In the genomic region with DNA sequence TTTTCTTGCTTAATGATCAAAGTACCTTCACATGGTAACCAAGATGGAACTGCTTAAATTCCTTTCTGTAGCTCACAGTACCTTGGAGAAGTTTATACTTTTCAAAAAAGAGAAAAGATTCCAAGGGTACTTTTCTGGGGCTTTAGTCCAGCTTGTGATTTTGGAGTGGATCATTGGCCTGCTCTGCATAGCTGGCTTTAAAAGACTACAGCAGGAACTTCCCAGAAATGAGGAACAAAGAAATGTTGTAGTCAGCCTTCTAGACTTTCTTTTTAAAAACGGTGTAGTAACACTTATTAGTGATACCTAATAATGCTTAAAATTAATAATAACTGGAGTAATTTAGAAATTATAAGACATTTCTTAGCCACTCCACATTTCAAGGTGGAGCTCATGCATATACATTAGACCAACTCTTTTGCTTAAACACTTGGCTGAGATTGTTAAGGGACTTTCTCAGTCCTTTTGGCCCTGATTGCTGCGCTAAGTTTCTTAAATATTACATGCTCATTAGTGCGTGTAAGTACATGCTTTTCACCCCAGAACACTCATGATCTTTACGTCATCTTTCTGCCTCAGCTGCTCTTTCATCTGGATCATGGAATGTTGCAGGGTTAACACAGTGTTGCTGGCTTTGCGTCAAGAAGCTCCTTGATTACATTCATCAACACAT, we compare ENCODE assay signal across 8 cellular contexts. TPM values are rescaled to one million over a fixed set of nuclear protein-coding genes. Genes with fewer than 3 reads are reported as not detected.
A peak's percentile ranks its signal among the peaks of the same experiment; 100 is the strongest.
DNase-seq lines count a peak whose midpoint lies in the region; ATAC-seq, FAIRE-seq and TF ChIP-seq lines count a peak whose summit lies in the region.

No MANE protein-coding gene starts in this region.

- H3K27ac ChIP-seq in lower lobe of right lung, result peak overlapping the region; percentile 44

- peaks cover 31% of the 10 kb centered on the region for H3K4me1 ChIP-seq in lower lobe of right lung

- no peak for FAIRE-seq in frontal cortex (lab: Jason Lieb, UNC)

- TF ChIP-seq POLR2A in GM18505 (IDR thresholded peaks at IDR 0.05; ENCODE audit: borderline replicate concordance, extremely low read depth, insufficient read depth, insufficient read length), result no peak

- intact Hi-C loops in lower lobe of right lung (cut with DNase I), result no loop called here

- H3K36me3 ChIP-seq in lower lobe of right lung, result peaks cover 32% of the 10 kb centered on the region

- no peaks in the 10 kb centered on the region for H3K9me3 ChIP-seq in lower lobe of right lung

- TF ChIP-seq CTCF in lower lobe of right lung (IDR thresholded peaks at IDR 0.05), result no peak

- no peaks in the 10 kb centered on the region for H3K27me3 ChIP-seq in lower lobe of right lung (ENCODE audit: low read depth)

- H3K4me3 ChIP-seq in lower lobe of right lung, result no peak overlapping the region

- ATAC-seq in GM18505 (IDR thresholded peaks at IDR 0.05; ENCODE audit: unreplicated experiment) (peak; percentile 41), GM21723 (IDR thresholded peaks at IDR 0.05; ENCODE audit: unreplicated experiment) (peak; percentile 38), HG03571 (IDR thresholded peaks at IDR 0.05; ENCODE audit: unreplicated experiment) (peak; percentile 37), lower lobe of right lung (peak in 1 of 2 donors; percentile 72)

- DNase-seq in lower lobe of right lung (no peak), HK-2 (ENCODE audit: unreplicated experiment) (no peak), RPMI8226 (no peak), iPS-NIHi7 (ENCODE audit: extremely low spot score) (no peak), frontal cortex (ENCODE audit: low spot score in 2 of 2) (no peak)

RNA-seq across cellular contexts. Expression of gene SDCCAG8, which starts 57.3 kb away (rescaled TPM):
- total RNA-seq in lower lobe of right lung (92.7 TPM), frontal cortex (110 TPM)

RNA-seq across cellular contexts. Expression of gene CEP170, which starts 58.0 kb away (rescaled TPM):
- 106 TPM for total RNA-seq in lower lobe of right lung
- total RNA-seq in frontal cortex, result 503 TPM
